ENCODE assay signal across 8 cellular contexts in the genomic region with DNA sequence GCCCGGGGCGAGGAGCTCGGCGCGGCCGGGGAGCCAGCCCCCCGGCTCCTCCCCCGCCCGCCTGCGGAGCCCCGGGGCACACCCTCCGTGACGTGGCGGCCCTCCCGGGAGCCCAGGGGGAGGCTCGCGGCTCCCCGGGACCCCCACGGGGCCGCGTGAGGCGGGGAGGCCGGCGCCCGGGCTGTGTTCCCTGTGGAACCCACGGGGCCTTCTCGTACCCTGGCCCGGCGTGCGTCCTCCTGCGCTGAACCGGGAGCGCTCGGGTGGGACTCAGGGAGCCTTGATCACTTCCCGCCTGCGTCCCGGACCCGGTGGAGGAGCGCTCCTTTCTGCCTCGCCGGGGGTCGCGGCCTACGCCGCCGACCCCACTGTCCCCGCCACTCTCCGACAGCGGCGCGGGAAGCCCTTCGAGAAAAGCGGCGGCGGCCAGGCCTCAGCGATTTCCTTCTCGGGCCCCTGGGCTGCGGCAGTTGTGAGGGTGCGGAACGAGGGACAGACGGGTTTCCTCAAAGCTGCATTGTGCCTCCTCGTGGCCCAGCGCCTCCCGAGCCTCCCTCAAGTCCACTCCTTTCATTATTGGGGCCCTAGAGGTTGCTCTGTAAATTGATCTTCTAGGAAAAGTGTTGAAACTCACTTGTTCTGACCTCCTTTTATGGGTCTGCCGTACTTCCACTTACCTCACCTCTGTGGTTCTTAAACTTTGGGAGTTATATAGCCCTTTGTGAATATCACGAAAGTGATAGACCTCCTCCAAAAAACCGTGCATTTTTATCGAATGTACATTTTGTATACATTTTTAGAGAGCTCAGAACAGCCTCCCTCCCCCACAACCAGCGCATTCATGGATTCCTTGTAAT. TPM values are rescaled to one million over a fixed set of nuclear protein-coding genes. Genes with fewer than 3 reads are reported as not detected.
DNase-seq lines count a peak whose midpoint lies in the region; ATAC-seq and TF ChIP-seq lines count a peak whose summit lies in the region.

No MANE protein-coding gene starts in this region.

- ATAC-seq in GM21619 (IDR thresholded peaks at IDR 0.05; ENCODE audit: unreplicated experiment) = peak; percentile 74

- H3K4me3 ChIP-seq in ovary (peak overlapping the region; percentile 84), thymus (ENCODE audit: low read length) (peak overlapping the region; percentile 78)

- TF ChIP-seq CTCF in glutamatergic neuron (IDR thresholded peaks at IDR 0.05; ENCODE audit: partially characterized antibody, unreplicated experiment) (no peak), ovary (IDR thresholded peaks at IDR 0.05) (peak; percentile 13 to 42 (median 18))

- no peaks in the 10 kb centered on the region for H3K36me3 Mint-ChIP-seq in glutamatergic neuron (ENCODE audit: unreplicated experiment)

- peaks cover 8% of the 10 kb centered on the region for H3K4me1 ChIP-seq in ovary (ENCODE audit: insufficient read depth)
- H3K4me1 ChIP-seq in thymus (ENCODE audit: control insufficient read depth, insufficient read depth, low read length) = no peaks in the 10 kb centered on the region

- peak overlapping the region; percentile 99 to 100 for H3K27ac ChIP-seq in ovary
- H3K27ac ChIP-seq in thymus (ENCODE audit: low read depth) = peak overlapping the region; percentile 93

- no peak for TF ChIP-seq POLR2A in ovary (IDR thresholded peaks at IDR 0.05)

- DNase-seq in EL = peak; percentile 87
- DNase-seq in SHP77 treated with DMSO at 0.1 percent for 48 hours (lab: John Stamatoyannopoulos, UW) = peak; percentile 12
- DNase-seq in activated naive CD4-positive, alpha-beta T cell treated with anti-CD3 and anti-CD28 coated beads, Interleukin-2, amount 50 U/mL, for 16 hours = peak; percentile 82
- DNase-seq in glutamatergic neuron = peak; percentile 76
- peak in 4 of 5 donors; percentile 51 to 86 (median 79) for DNase-seq in ovary

- no peaks in the 10 kb centered on the region for H3K9me3 ChIP-seq in ovary
- no peaks in the 10 kb centered on the region for H3K9me3 ChIP-seq in thymus (ENCODE audit: control insufficient read depth)

- H3K9me3 Mint-ChIP-seq in glutamatergic neuron (ENCODE audit: unreplicated experiment) = peaks cover 9% of the 10 kb centered on the region

- H3K4me1 Mint-ChIP-seq in glutamatergic neuron (ENCODE audit: low read depth, unreplicated experiment) = peaks cover 14% of the 10 kb centered on the region

- WGBS in ovary, 3 donors = 0 to 1% (median 0%) methylated on average over 20 to 68 of the region's 69 CpGs
- under 1% methylated on average over 69 of the region's 69 CpGs for WGBS in thymus

- peaks cover 10% of the 10 kb centered on the region for H3K27me3 Mint-ChIP-seq in glutamatergic neuron (ENCODE audit: unreplicated experiment)

- no peaks in the 10 kb centered on the region for H3K27me3 ChIP-seq in ovary
- no peaks in the 10 kb centered on the region for H3K27me3 ChIP-seq in thymus (ENCODE audit: control insufficient read depth, insufficient read depth)

- TF ChIP-seq EP300 in Ishikawa (IDR thresholded peaks at IDR 0.05; ENCODE audit: borderline replicate concordance) (no peak), ovary (IDR thresholded peaks at IDR 0.05) (no peak)

- no peaks in the 10 kb centered on the region for H3K36me3 ChIP-seq in ovary
- no peaks in the 10 kb centered on the region for H3K36me3 ChIP-seq in thymus (ENCODE audit: control insufficient read depth, insufficient read depth)

- TF ChIP-seq RAD21 in Ishikawa (IDR thresholded peaks at IDR 0.05; ENCODE audit: low read depth) = peak; percentile 16; the same call in 1 of the 2 replicates

- peak overlapping the region; percentile 93 for H3K27ac Mint-ChIP-seq in glutamatergic neuron (ENCODE audit: unreplicated experiment)

- intact Hi-C loops in ovary (cut with DNase I) = loop anchor here in 1 of 4 donors (10.0 kb wide), 1 partner anchor 104 kb away; no protein-coding TSS in a partner anchor

- H3K4me3 Mint-ChIP-seq in glutamatergic neuron (ENCODE audit: unreplicated experiment) = peak overlapping the region; percentile 98

TF ChIP-seq in Ishikawa, 13 proteins besides CTCF, POLR2A, EP300 and RAD21:
- peak; percentile 56; the same call in 1 of the 2 replicates for TF ChIP-seq ZBTB7A (IDR thresholded peaks at IDR 0.05; ENCODE audit: low read depth)
- TF ChIP-seq, protein P1, sequence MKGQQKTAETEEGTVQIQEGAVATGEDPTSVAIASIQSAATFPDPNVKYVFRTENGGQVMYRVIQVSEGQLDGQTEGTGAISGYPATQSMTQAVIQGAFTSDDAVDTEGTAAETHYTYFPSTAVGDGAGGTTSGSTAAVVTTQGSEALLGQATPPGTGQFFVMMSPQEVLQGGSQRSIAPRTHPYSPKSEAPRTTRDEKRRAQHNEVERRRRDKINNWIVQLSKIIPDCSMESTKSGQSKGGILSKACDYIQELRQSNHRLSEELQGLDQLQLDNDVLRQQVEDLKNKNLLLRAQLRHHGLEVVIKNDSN (IDR thresholded peaks at IDR 0.05) = no peak
- peak; percentile 22; the same call in 1 of the 2 replicates for TF ChIP-seq CREB1 (IDR thresholded peaks at IDR 0.05; ENCODE audit: low read depth)
- TF ChIP-seq, protein P2, sequence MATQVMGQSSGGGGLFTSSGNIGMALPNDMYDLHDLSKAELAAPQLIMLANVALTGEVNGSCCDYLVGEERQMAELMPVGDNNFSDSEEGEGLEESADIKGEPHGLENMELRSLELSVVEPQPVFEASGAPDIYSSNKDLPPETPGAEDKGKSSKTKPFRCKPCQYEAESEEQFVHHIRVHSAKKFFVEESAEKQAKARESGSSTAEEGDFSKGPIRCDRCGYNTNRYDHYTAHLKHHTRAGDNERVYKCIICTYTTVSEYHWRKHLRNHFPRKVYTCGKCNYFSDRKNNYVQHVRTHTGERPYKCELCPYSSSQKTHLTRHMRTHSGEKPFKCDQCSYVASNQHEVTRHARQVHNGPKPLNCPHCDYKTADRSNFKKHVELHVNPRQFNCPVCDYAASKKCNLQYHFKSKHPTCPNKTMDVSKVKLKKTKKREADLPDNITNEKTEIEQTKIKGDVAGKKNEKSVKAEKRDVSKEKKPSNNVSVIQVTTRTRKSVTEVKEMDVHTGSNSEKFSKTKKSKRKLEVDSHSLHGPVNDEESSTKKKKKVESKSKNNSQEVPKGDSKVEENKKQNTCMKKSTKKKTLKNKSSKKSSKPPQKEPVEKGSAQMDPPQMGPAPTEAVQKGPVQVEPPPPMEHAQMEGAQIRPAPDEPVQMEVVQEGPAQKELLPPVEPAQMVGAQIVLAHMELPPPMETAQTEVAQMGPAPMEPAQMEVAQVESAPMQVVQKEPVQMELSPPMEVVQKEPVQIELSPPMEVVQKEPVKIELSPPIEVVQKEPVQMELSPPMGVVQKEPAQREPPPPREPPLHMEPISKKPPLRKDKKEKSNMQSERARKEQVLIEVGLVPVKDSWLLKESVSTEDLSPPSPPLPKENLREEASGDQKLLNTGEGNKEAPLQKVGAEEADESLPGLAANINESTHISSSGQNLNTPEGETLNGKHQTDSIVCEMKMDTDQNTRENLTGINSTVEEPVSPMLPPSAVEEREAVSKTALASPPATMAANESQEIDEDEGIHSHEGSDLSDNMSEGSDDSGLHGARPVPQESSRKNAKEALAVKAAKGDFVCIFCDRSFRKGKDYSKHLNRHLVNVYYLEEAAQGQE (IDR thresholded peaks at IDR 0.05; ENCODE audit: low read depth) = no peak
- TF ChIP-seq TCF12 (IDR thresholded peaks at IDR 0.05; ENCODE audit: low read depth) = no peak
- TF ChIP-seq NFIC (IDR thresholded peaks at IDR 0.05) = no peak
- TF ChIP-seq, protein P3, sequence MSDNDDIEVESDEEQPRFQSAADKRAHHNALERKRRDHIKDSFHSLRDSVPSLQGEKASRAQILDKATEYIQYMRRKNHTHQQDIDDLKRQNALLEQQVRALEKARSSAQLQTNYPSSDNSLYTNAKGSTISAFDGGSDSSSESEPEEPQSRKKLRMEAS (IDR thresholded peaks at IDR 0.05) = peak; percentile 87
- no peak for TF ChIP-seq CEBPB (IDR thresholded peaks at IDR 0.05)
- 0 out of 2 replicates have a peak, but pooled peaks have one; percentile 6 for TF ChIP-seq YY1 (IDR thresholded peaks at IDR 0.05; ENCODE audit: low read depth)
- TF ChIP-seq FOXM1 (IDR thresholded peaks at IDR 0.05; ENCODE audit: borderline replicate concordance, low read depth) = no peak
- TF ChIP-seq EGR1 (IDR thresholded peaks at IDR 0.05) = no peak
- TF ChIP-seq TEAD4 (IDR thresholded peaks at IDR 0.05) = no peak
- TF ChIP-seq TAF1 (IDR thresholded peaks at IDR 0.05; ENCODE audit: low read depth) = peak; percentile 22; the same call in 1 of the 2 replicates

RNA-seq across cellular contexts. Expression of a gene that starts 0.6 kb away (rescaled TPM):
- 93.3 TPM for total RNA-seq in glutamatergic neuron (ENCODE audit: unreplicated experiment)
- total RNA-seq in ovary = 10 to 100 TPM; 21.0 to 63.2 (median 52.0) TPM
- polyA plus RNA-seq in ovary = 10 to 100 TPM; 10.9 to 33.1 TPM
- polyA plus RNA-seq in thymus = 7.6 TPM

RNA-seq across cellular contexts. Expression of a gene that starts 19.6 kb away (rescaled TPM):
- 19.1 TPM for total RNA-seq in glutamatergic neuron (ENCODE audit: unreplicated experiment)
- 10 to 100 TPM; 13.2 to 23.1 (median 19.0) TPM for total RNA-seq in ovary
- 10 to 100 TPM; 15.6 to 29.0 TPM for polyA plus RNA-seq in ovary
- 30.3 TPM for polyA plus RNA-seq in thymus

RNA-seq across cellular contexts. Expression of a gene that starts 19.6 kb away (rescaled TPM):
- total RNA-seq in glutamatergic neuron (ENCODE audit: unreplicated experiment) = 2.4 TPM
- total RNA-seq in ovary = 1 to 10 TPM; 2.6 to 5.8 (median 3.9) TPM
- polyA plus RNA-seq in ovary = 1 to 10 TPM; 1.7 TPM
- 4.0 TPM for polyA plus RNA-seq in thymus

Comparison
In these comparisons a context has a peak if more than half of its experiments do, and no peak if none do; other contexts are left out.
1. Peak in every context shown above with its lines: DNase-seq, ATAC-seq, H3K4me3 ChIP-seq and H3K27ac ChIP-seq.
2. DNase-seq: peak in every context shown above with its lines; median percentile 87 in EL; 82 in activated naive CD4-positive, alpha-beta T cell treated with anti-CD3 and anti-CD28 coated beads, Interleukin-2, amount 50 U/mL, for 16 hours; 79 in ovary; 76 in glutamatergic neuron; 12 in SHP77 treated with DMSO at 0.1 percent for 48 hours.